Comparison of ENCODE assay signal across 21 cellular contexts in the genomic region with DNA sequence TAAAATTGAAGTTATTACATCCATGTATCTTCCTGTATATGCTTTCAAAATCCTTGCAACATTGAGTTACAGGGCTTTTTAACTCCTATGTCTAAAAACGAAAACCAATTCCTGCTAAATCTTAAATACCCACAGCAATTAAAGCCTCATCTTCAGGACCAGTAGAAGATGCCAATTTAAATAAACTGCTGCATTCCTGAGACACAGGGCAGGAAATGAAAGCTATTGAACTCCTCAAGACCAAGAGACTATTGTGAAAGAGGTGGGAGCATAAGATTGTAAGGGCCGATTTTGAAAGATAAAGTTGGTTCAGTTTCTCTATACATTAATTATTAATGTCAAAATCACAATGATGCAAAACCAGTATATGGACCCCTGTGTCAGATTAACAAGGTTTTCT. TPM values are rescaled to one million over a fixed set of nuclear protein-coding genes. Genes with fewer than 3 reads are reported as not detected.
"Had no signal": no experiment of that assay in that cellular context is flagged by ENCODE, and none has a peak within 500 bp of the region (broad histone marks: within the 10 kb centered on the region; RNA-seq: fewer than 3 reads in every experiment).

No MANE protein-coding gene starts in this region.

RNA-seq across cellular contexts. Expression of a gene that starts 28.7 kb away (rescaled TPM):
- total RNA-seq: activated naive CD4-positive, alpha-beta T cell treated with anti-CD3 and anti-CD28 coated beads for 36 hours; activated naive CD4-positive, alpha-beta T cell treated with anti-CD3 and anti-CD28 coated beads, Interleukin-2, amount 50 U/mL, for 72 hours; activated naive CD8-positive, alpha-beta T cell treated with anti-CD3 and anti-CD28 coated beads for 36 hours; activated naive CD8-positive, alpha-beta T cell treated with anti-CD3 and anti-CD28 coated beads, Interleukin-2, amount 10 ng/mL, durations not matched to agents 7 days and 5 days; activated T-cell treated with anti-CD3 and anti-CD28 coated beads, Interleukin-2, amount 50 U/mL, for 4 hours; activated T-cell treated with anti-CD3 and anti-CD28 coated beads, Interleukin-2, amount 50 U/mL, for 72 hours; activated T-helper 1 cell treated with anti-CD3 and anti-CD28 coated beads, Interleukin-12 subunit alpha, Interleukin-12 subunit beta, Interleukin-2, Interleukin-4 antibody, amounts not matched to agents 30 ng/mL and 10 ng/mL and 1 ng/mL, durations not matched to agents 14 hours and 24 hours and 36 hours; activated T-helper 17 cell treated with anti-CD3 and anti-CD28 coated beads, Interleukin-2, amount 50 U/mL, for 72 hours; activated T-helper 2 cell treated with anti-CD3 and anti-CD28 coated beads, Interferon-gamma antibody, Interleukin-2, Interleukin-4, amounts not matched to agents 10 μg/mL and 5 μg/mL and 100 μg/mL, durations not matched to agents 14 hours and 24 hours and 36 hours; adrenal gland; aorta; ascending aorta; astrocyte; body of pancreas; breast epithelium; bronchial epithelial cell; cardiac muscle cell; cardiac septum; cerebellum; chondrocyte had no signal
- polyA plus RNA-seq: adipose tissue, adrenal gland, aorta, cardiac muscle cell had no signal
